ENCODE assay signal across 13 cellular contexts in genomic region chr17:77343031-77343866, GRCh38.
A peak's percentile ranks its signal among the peaks of the same experiment; 100 is the strongest.
DNase-seq lines count a peak whose midpoint lies in the region; ATAC-seq and TF ChIP-seq lines count a peak whose summit lies in the region.
"Had no signal": no experiment of that assay in that cellular context is flagged by ENCODE, and none has a peak within 500 bp of the region (broad histone marks: within the 10 kb centered on the region; RNA-seq: fewer than 3 reads in every experiment).

No MANE protein-coding gene starts in this region.

- no peak overlapping the region for H2BK120ac ChIP-seq in IMR-90 (ENCODE audit: low read depth, low read length)

- H2BK5ac ChIP-seq in IMR-90 (ENCODE audit: low read depth, low read length, poor library complexity, severe bottlenecking): no peak overlapping the region

- no peak overlapping the region for H3K56ac ChIP-seq in IMR-90 (ENCODE audit: extremely low read depth, insufficient read depth, low read length)

- H3K4me2 ChIP-seq in BLaER1: peak overlapping the region; percentile 85
- no peak overlapping the region for H3K4me2 ChIP-seq in IMR-90 (ENCODE audit: low read depth, low read length)
- H3K4me2 ChIP-seq in PC-9: no peak overlapping the region

- H4K8ac ChIP-seq in IMR-90 (ENCODE audit: low read depth in 2 of 2, low read length in 2 of 2): no peak overlapping the region

- intact Hi-C loops in IMR-90 (cut with micrococcal nuclease) (no loop called here), PC-9 (cut with micrococcal nuclease; ENCODE audit: unreplicated experiment) (no loop called here)

- no peak overlapping the region for H3K4ac ChIP-seq in IMR-90 (ENCODE audit: low read depth, low read length)

- no peak overlapping the region for H3K18ac ChIP-seq in IMR-90 (ENCODE audit: low read depth, low read length)

- H3K27ac ChIP-seq in BLaER1 (peak overlapping the region; percentile 59), IMR-90 (ENCODE audit: insufficient read depth, low read length) (no peak overlapping the region), PC-9 (no peak overlapping the region)
- H3K27ac ChIP-seq: ovary had no signal

- H4K91ac ChIP-seq in IMR-90 (ENCODE audit: insufficient read depth, low read depth, low read length): no peak overlapping the region

- H3K4me3 ChIP-seq in BLaER1: no peak overlapping the region
- no peak overlapping the region for H3K4me3 ChIP-seq in IMR-90 (ENCODE audit: insufficient read depth, low read depth, low read length)
- no peak overlapping the region for H3K4me3 ChIP-seq in PC-9
- H3K4me3 ChIP-seq: ovary had no signal

- H3K27me3 Mint-ChIP-seq in activated naive CD8-positive, alpha-beta T cell: no peaks in the 10 kb centered on the region
- H3K27me3 Mint-ChIP-seq in naive thymus-derived CD8-positive, alpha-beta T cell: no peaks in the 10 kb centered on the region

- no peak for TF ChIP-seq RAD21 in IMR-90 (IDR thresholded peaks at IDR 0.05; ENCODE audit: low read length)

- H3K36me3 Mint-ChIP-seq in activated naive CD8-positive, alpha-beta T cell: no peaks in the 10 kb centered on the region
- no peaks in the 10 kb centered on the region for H3K36me3 Mint-ChIP-seq in naive thymus-derived CD8-positive, alpha-beta T cell

- WGBS in IMR-90 (ENCODE audit: extremely low coverage in 2 of 2, insufficient read length in 1 of 2), 2 experiments: no CpG with 5 or more reads among the region's 7 CpGs

- H3K4me1 ChIP-seq in BLaER1 (peaks cover 78% of the 10 kb centered on the region), IMR-90 (ENCODE audit: control insufficient read depth, insufficient read depth, low read length) (peaks cover 3% of the 10 kb centered on the region; the same call in 1 of the 2 replicates), PC-9 (replicated peaks; ENCODE audit: insufficient read depth) (no peaks in the 10 kb centered on the region)

- H4K5ac ChIP-seq in IMR-90 (ENCODE audit: low read depth, low read length): no peak overlapping the region

- peaks cover 14% of the 10 kb centered on the region for H3F3A ChIP-seq in PC-9 (ENCODE audit: insufficient read depth, low read depth)

- H3K9me3 Mint-ChIP-seq in activated naive CD8-positive, alpha-beta T cell (ENCODE audit: low read depth): peaks cover 3% of the 10 kb centered on the region
- peaks cover 0 to 2% (median 0%) of the 10 kb centered on the region in 9 donors for H3K9me3 Mint-ChIP-seq in naive thymus-derived CD8-positive, alpha-beta T cell

- H3K36me3 ChIP-seq in BLaER1 (no peaks in the 10 kb centered on the region), IMR-90 (ENCODE audit: control insufficient read depth, insufficient read depth, low read length) (no peaks in the 10 kb centered on the region), PC-9 (ENCODE audit: low read depth) (no peaks in the 10 kb centered on the region)
- H3K36me3 ChIP-seq: ovary had no signal

- 0 out of 2 replicates have a peak overlapping the region, but pooled peaks have one; percentile 67 for H3K9ac ChIP-seq in BLaER1
- H3K9ac ChIP-seq in IMR-90 (ENCODE audit: low read depth, low read length): no peak overlapping the region

- H3K9me1 ChIP-seq in IMR-90 (ENCODE audit: insufficient read depth, low read length): peaks cover 5% of the 10 kb centered on the region; the same call in 1 of the 2 replicates

- H3K4me3 Mint-ChIP-seq in activated naive CD8-positive, alpha-beta T cell: peak overlapping the region; percentile 84
- peak overlapping the region; percentile 49 to 80 (median 68) for H3K4me3 Mint-ChIP-seq in naive thymus-derived CD8-positive, alpha-beta T cell

- H3K23ac ChIP-seq in IMR-90 (ENCODE audit: low read depth, low read length): no peak overlapping the region

- CTCF ChIA-PET in IMR-90 (lab: Yijun Ruan, JAX) (no interaction called here), PC-9 (lab: Charles Lee) (no interaction called here)

- in situ Hi-C loops in IMR-90 (cut with MboI; ENCODE audit: low sequenced_read_pairs): no loop called here

- TF ChIP-seq CTCF in IMR-90 (conservative IDR thresholded peaks at IDR 0.05; ENCODE audit: low read depth, low read length) (no peak), PC-9 (conservative IDR thresholded peaks at IDR 0.05) (no peak), GM20000 (IDR thresholded peaks at IDR 0.05; ENCODE audit: extremely low read depth, missing control alignments) (no peak)

- POLR2A ChIA-PET in IMR-90 (lab: Charles Lee; ENCODE audit: unreplicated experiment) (no interaction called here), PC-9 (lab: Charles Lee; ENCODE audit: unreplicated experiment) (no interaction called here)
- POLR2A ChIA-PET in naive thymus-derived CD8-positive, alpha-beta T cell (lab: Charles Lee): interaction anchor here (0.7 to 1.7 kb wide), 10 partner anchors 11 to 89 kb away, joined by 3 to 4 read pairs (median 3); no protein-coding TSS in a partner anchor

- no peaks in the 10 kb centered on the region for H3K27me3 ChIP-seq in BLaER1
- H3K27me3 ChIP-seq in IMR-90 (ENCODE audit: control insufficient read depth, insufficient read depth, low read length): no peaks in the 10 kb centered on the region
- H3K27me3 ChIP-seq in PC-9 (ENCODE audit: insufficient read depth, low read depth): no peaks in the 10 kb centered on the region
- H3K27me3 ChIP-seq: ovary had no signal

- H3K79me1 ChIP-seq in IMR-90 (ENCODE audit: low read depth in 1 of 2, low read length in 2 of 2): peaks cover 39 to 69% of the 10 kb centered on the region in 2 experiments

- H2AFZ ChIP-seq in IMR-90 (replicated peaks; ENCODE audit: low read length, poor library complexity): no peak overlapping the region
- H2AFZ ChIP-seq in PC-9: no peak overlapping the region

- dilution Hi-C loops in IMR-90 (cut with HindIII; ENCODE audit: low sequenced_read_pairs, unreplicated experiment): no loop called here

- no peak overlapping the region for H2AK5ac ChIP-seq in IMR-90 (ENCODE audit: low read depth, low read length)

- peak overlapping the region; percentile 96 for H3K27ac Mint-ChIP-seq in activated naive CD8-positive, alpha-beta T cell
- peak overlapping the region; percentile 54 to 93 (median 88) for H3K27ac Mint-ChIP-seq in naive thymus-derived CD8-positive, alpha-beta T cell

- H2AK9ac ChIP-seq in IMR-90 (replicated peaks; ENCODE audit: low read depth, low read length, poor library complexity): no peak overlapping the region

- peaks cover 51% of the 10 kb centered on the region for H3K4me1 Mint-ChIP-seq in activated naive CD8-positive, alpha-beta T cell (ENCODE audit: low read depth)
- peaks cover 37 to 59% (median 54%) of the 10 kb centered on the region in 4 donors for H3K4me1 Mint-ChIP-seq in naive thymus-derived CD8-positive, alpha-beta T cell

- DNase-seq in IMR-90 (no peak), NCI-H526 (lab: John Stamatoyannopoulos, UW) (no peak), PC-9 (no peak), cerebellar nuclear complex (lab: John Stamatoyannopoulos, UW) (no peak), GM20000 (ENCODE audit: low spot score) (no peak)
- DNase-seq in naive thymus-derived CD8-positive, alpha-beta T cell: no peak
- DNase-seq: cortex of kidney; HCEC 1CT; NCI-H446 treated with DMSO at 0.1 percent for 48 hours; stimulated activated CD4-positive, alpha-beta T cell treated with anti-CD3 and anti-CD28 coated beads, Interleukin-1b, Interleukin-23, amount 100 ng/mL, for 48 hours had no signal

- BruUV-seq in IMR-90 (replicated peaks; lab: Mats Ljungman, UMichigan) (no TSS peak), PC-9 (replicated peaks; lab: Mats Ljungman, UMichigan) (no TSS peak)

- H2BK15ac ChIP-seq in IMR-90 (ENCODE audit: low read depth, low read length): no peak overlapping the region

- H4K20me1 ChIP-seq in BLaER1: no peaks in the 10 kb centered on the region
- H4K20me1 ChIP-seq in IMR-90 (ENCODE audit: insufficient read depth, low read length): peaks cover 5% of the 10 kb centered on the region; the same call in 1 of the 2 replicates
- peaks cover 14% of the 10 kb centered on the region for H4K20me1 ChIP-seq in PC-9 (ENCODE audit: insufficient read depth)

- H3K14ac ChIP-seq in IMR-90 (replicated peaks; ENCODE audit: low read depth, low read length): 0 out of 2 replicates have a peak overlapping the region, but pooled peaks have one; percentile 6

- no peak for TF ChIP-seq POLR2A in IMR-90 (IDR thresholded peaks at IDR 0.05; ENCODE audit: low read depth, low read length)

- H2BK20ac ChIP-seq in IMR-90 (ENCODE audit: low read depth, low read length): no peak overlapping the region

- no peak for ATAC-seq in IMR-90 (ENCODE audit: low read depth)
- ATAC-seq in naive thymus-derived CD8-positive, alpha-beta T cell: no peak

- peaks cover 9% of the 10 kb centered on the region; the same call in 1 of the 2 replicates for H3K9me3 ChIP-seq in BLaER1
- H3K9me3 ChIP-seq in IMR-90 (ENCODE audit: control insufficient read depth, insufficient read depth, low read length): peaks cover 5% of the 10 kb centered on the region; the same call in 1 of the 2 replicates
- no peaks in the 10 kb centered on the region for H3K9me3 ChIP-seq in PC-9 (ENCODE audit: insufficient read depth, low read depth)
- H3K9me3 ChIP-seq: ovary had no signal

- H3K9me2 ChIP-seq in PC-9 (ENCODE audit: insufficient read depth): no peaks in the 10 kb centered on the region

- H3K79me2 ChIP-seq in PC-9 (ENCODE audit: low read depth): peaks cover 70% of the 10 kb centered on the region

TF ChIP-seq in IMR-90, 13 proteins besides CTCF, POLR2A, EP300 and RAD21:
- TF ChIP-seq MAFK (IDR thresholded peaks at IDR 0.05; ENCODE audit: low read depth, low read length): peak; percentile 47
- no peak for TF ChIP-seq SMC3 (IDR thresholded peaks at IDR 0.05; ENCODE audit: low read depth, low read length)
